In the genomic region with DNA sequence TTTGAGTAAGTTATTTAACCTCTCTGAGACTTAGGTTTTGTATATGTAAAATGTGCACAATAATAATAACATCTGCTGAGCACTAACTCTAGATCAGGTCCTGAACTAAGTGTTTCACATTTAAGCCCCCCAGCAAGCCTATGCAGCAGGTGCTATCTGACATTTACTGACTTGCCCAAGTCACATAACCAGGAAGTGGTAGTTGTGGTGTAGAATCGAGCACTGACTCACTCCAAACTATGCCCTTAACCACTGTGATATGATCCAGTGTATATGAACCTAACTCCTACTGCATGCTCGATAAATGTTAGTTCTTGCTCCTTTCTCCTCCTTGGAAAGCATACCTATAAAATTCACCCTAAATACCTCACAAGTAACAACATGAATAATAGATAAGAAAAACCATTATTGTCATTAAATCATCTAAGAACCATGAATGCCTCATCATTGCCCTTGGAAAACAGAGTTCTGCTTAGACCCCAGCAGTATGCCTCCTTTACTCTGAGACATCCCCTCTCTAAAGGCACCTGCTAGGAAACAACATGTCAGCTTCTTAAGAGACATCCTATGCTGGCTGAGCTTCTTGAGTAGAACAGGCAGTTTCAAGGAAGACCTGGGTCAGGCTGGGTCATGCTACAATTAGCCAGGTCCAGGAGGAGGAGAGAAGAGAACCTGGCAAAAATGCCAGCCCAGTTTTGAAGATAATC, we compare ENCODE assay signal across 8 cellular contexts. TPM values are rescaled to one million over a fixed set of nuclear protein-coding genes. Genes with fewer than 3 reads are reported as not detected.
DNase-seq lines count a peak whose midpoint lies in the region; ATAC-seq, FAIRE-seq and TF ChIP-seq lines count a peak whose summit lies in the region.

No MANE protein-coding gene starts in this region.

- POLR2A ChIA-PET in MCF 10A (lab: Yijun Ruan, JAX), result interaction anchor here (0.6 to 3.4 kb wide), 5 partner anchors 8 to 109 kb away, joined by 3 to 12 read pairs (median 4); a partner anchor contains a TSS
- POLR2A ChIA-PET in naive thymus-derived CD4-positive, alpha-beta T cell (lab: Charles Lee), result no interaction called here

- FAIRE-seq in pancreas (lab: Jason Lieb, UNC), result no peak

- H3K9me3 ChIP-seq in breast epithelium (no peaks in the 10 kb centered on the region), pancreas (no peaks in the 10 kb centered on the region)
- H3K9me3 ChIP-seq in naive thymus-derived CD4-positive, alpha-beta T cell (ENCODE audit: control insufficient read depth in 2 of 3, low read length in 3 of 3), result no peaks in the 10 kb centered on the region

- WGBS in pancreas, 2 donors, result 51 to 68% methylated on average over 2 of the region's 2 CpGs

- no peak for TF ChIP-seq CTCF in MCF 10A (IDR thresholded peaks at IDR 0.05; ENCODE audit: unreplicated experiment)
- no peak for TF ChIP-seq CTCF in breast epithelium (IDR thresholded peaks at IDR 0.05)
- no peak for TF ChIP-seq CTCF in type B pancreatic cell (conservative IDR thresholded peaks at IDR 0.05)
- TF ChIP-seq CTCF in pancreas (IDR thresholded peaks at IDR 0.05), result no peak

- peaks cover 5% of the 10 kb centered on the region for H3K4me1 Mint-ChIP-seq in MCF 10A (ENCODE audit: insufficient read depth, unreplicated experiment)
- peaks cover 15 to 38% (median 21%) of the 10 kb centered on the region in 7 donors for H3K4me1 Mint-ChIP-seq in naive thymus-derived CD4-positive, alpha-beta T cell
- peaks cover 12% of the 10 kb centered on the region for H3K4me1 Mint-ChIP-seq in type B pancreatic cell (ENCODE audit: unreplicated experiment)

- no peaks in the 10 kb centered on the region for H3K27me3 Mint-ChIP-seq in MCF 10A (ENCODE audit: insufficient read depth, unreplicated experiment)
- peaks cover 17 to 52% (median 46%) of the 10 kb centered on the region in 5 donors for H3K27me3 Mint-ChIP-seq in naive thymus-derived CD4-positive, alpha-beta T cell
- H3K27me3 Mint-ChIP-seq in type B pancreatic cell, result peaks cover 26% of the 10 kb centered on the region

- H3K9me3 Mint-ChIP-seq in MCF 10A (ENCODE audit: unreplicated experiment) (no peaks in the 10 kb centered on the region), type B pancreatic cell (no peaks in the 10 kb centered on the region)
- H3K9me3 Mint-ChIP-seq in naive thymus-derived CD4-positive, alpha-beta T cell, result peaks cover 0 to 4% (median 0%) of the 10 kb centered on the region in 11 donors

- peak; percentile 61 for ATAC-seq in HG03066 (IDR thresholded peaks at IDR 0.05; ENCODE audit: low read depth, unreplicated experiment)
- ATAC-seq in naive thymus-derived CD4-positive, alpha-beta T cell, result peak; percentile 74
- ATAC-seq in pancreas, result no peak

- no peak for TF ChIP-seq POLR2A in breast epithelium (IDR thresholded peaks at IDR 0.05)

- DNase-seq in MCF 10A (ENCODE audit: unreplicated experiment) (no peak), breast epithelium (ENCODE audit: low spot score in 2 of 2) (no peak), SW480 (ENCODE audit: low spot score) (peak; percentile 72), type B pancreatic cell (ENCODE audit: extremely low spot score, unreplicated experiment) (no peak), pancreas (no peak), DMS53 treated with DMSO at 0.1 percent for 48 hours (lab: John Stamatoyannopoulos, UW; ENCODE audit: unreplicated experiment) (no peak)
- peak in 1 of 9 donors; percentile 42 for DNase-seq in naive thymus-derived CD4-positive, alpha-beta T cell

- no peak overlapping the region for H3K27ac ChIP-seq in breast epithelium
- H3K27ac ChIP-seq in naive thymus-derived CD4-positive, alpha-beta T cell (ENCODE audit: low read depth, low read length), result no peak overlapping the region
- no peak overlapping the region for H3K27ac ChIP-seq in pancreas

- H3K36me3 Mint-ChIP-seq in MCF 10A (ENCODE audit: insufficient read depth, unreplicated experiment), result no peaks in the 10 kb centered on the region
- peaks cover 0 to 11% (median 0%) of the 10 kb centered on the region in 5 donors for H3K36me3 Mint-ChIP-seq in naive thymus-derived CD4-positive, alpha-beta T cell
- no peaks in the 10 kb centered on the region for H3K36me3 Mint-ChIP-seq in type B pancreatic cell

- H3K27me3 ChIP-seq in breast epithelium (no peaks in the 10 kb centered on the region), pancreas (peaks cover 0 to 24% (median 2%) of the 10 kb centered on the region in 4 donors)
- peaks cover 0 to 18% of the 10 kb centered on the region in 2 donors for H3K27me3 ChIP-seq in naive thymus-derived CD4-positive, alpha-beta T cell (ENCODE audit: control insufficient read depth in 2 of 2, insufficient read depth in 2 of 2, low read length in 2 of 2)

- H3K27ac Mint-ChIP-seq in MCF 10A (ENCODE audit: low read depth, unreplicated experiment), result peak overlapping the region; percentile 6
- peak overlapping the region in 1 of 9 donors; percentile 88 for H3K27ac Mint-ChIP-seq in naive thymus-derived CD4-positive, alpha-beta T cell
- no peak overlapping the region for H3K27ac Mint-ChIP-seq in type B pancreatic cell

- H3K4me3 Mint-ChIP-seq in MCF 10A (ENCODE audit: unreplicated experiment) (no peak overlapping the region), type B pancreatic cell (no peak overlapping the region)
- H3K4me3 Mint-ChIP-seq in naive thymus-derived CD4-positive, alpha-beta T cell, result peak overlapping the region in 1 of 10 donors; percentile 66

- H3K4me3 ChIP-seq in breast epithelium (no peak overlapping the region), pancreas (no peak overlapping the region)
- H3K4me3 ChIP-seq in naive thymus-derived CD4-positive, alpha-beta T cell (ENCODE audit: low read length), result no peak overlapping the region

- intact Hi-C loops in MCF 10A (cut with micrococcal nuclease), result loop anchor here (1.0 to 10.0 kb wide), 5 partner anchors 104 to 1086 kb away; a partner anchor contains a TSS
- intact Hi-C loops in breast epithelium (cut with DNase I; ENCODE audit: low total_unique reads), result no loop called here
- intact Hi-C loops in naive thymus-derived CD4-positive, alpha-beta T cell (cut with micrococcal nuclease), result loop anchor here in 1 of 2 donors (1.0 to 10.0 kb wide), 6 partner anchors 9 to 1388 kb away; a partner anchor contains a TSS
- intact Hi-C loops in pancreas (cut with DNase I), result no loop called here

- H3K36me3 ChIP-seq in breast epithelium (no peaks in the 10 kb centered on the region), pancreas (no peaks in the 10 kb centered on the region)
- H3K36me3 ChIP-seq in naive thymus-derived CD4-positive, alpha-beta T cell (ENCODE audit: control insufficient read depth in 2 of 3, insufficient read depth in 3 of 3, low read length in 3 of 3), result no peaks in the 10 kb centered on the region

- H3K4me1 ChIP-seq in breast epithelium (no peaks in the 10 kb centered on the region), pancreas (peaks cover 0 to 14% (median 0%) of the 10 kb centered on the region in 3 donors)
- H3K4me1 ChIP-seq in naive thymus-derived CD4-positive, alpha-beta T cell (ENCODE audit: control insufficient read depth in 2 of 2, insufficient read depth in 2 of 2, low read length in 2 of 2), result peaks cover 17 to 23% of the 10 kb centered on the region in 2 donors

- CTCF ChIA-PET in MCF 10A (lab: Yijun Ruan, JAX), result interaction anchor here (0.5 to 10.9 kb wide), 20 partner anchors 8 to 595 kb away, joined by 3 to 127 read pairs (median 4); a partner anchor contains a TSS
- CTCF ChIA-PET in naive thymus-derived CD4-positive, alpha-beta T cell (lab: Charles Lee), result interaction anchor here (0.9 kb wide), 1 partner anchor 9 kb away, joined by 3 read pairs; no protein-coding TSS in a partner anchor

- no TSS peak for BruUV-seq in MCF 10A (replicated peaks; lab: Mats Ljungman, UMichigan)

RNA-seq across cellular contexts. Expression of a gene that starts 3.0 kb away (rescaled TPM):
- total RNA-seq in MCF 10A (2022) (0.26 and 0.49 TPM in 2 replicates), breast epithelium (1 to 10 TPM in 2 of 3 donors, under 1 TPM in 1; 0.16 to 4.0 (median 1.3) TPM), type B pancreatic cell (ENCODE audit: low replicate concordance) (2.1 and 4.5 TPM in 2 replicates), pancreas (under 1 TPM in 5 of 6 donors, not detected in 1; 0.03 to 0.24 (median 0.16) TPM)
- 1 to 10 TPM in 1 of 5 experiments, not detected in 4; 1.2 TPM for total RNA-seq in naive thymus-derived CD4-positive, alpha-beta T cell
- polyA plus RNA-seq in naive thymus-derived CD4-positive, alpha-beta T cell, result not detected
- polyA plus RNA-seq in pancreas, result under 1 TPM; 0.19 TPM

Comparison
In these comparisons a context has a peak if more than half of its experiments do, and no peak if none do; other contexts are left out.
1. ATAC-seq: peak in HG03066 (single experiment) and naive thymus-derived CD4-positive, alpha-beta T cell (single experiment); none in pancreas (0 of 4).